Comparison of ENCODE assay signal across 8 cellular contexts in the genomic region with DNA sequence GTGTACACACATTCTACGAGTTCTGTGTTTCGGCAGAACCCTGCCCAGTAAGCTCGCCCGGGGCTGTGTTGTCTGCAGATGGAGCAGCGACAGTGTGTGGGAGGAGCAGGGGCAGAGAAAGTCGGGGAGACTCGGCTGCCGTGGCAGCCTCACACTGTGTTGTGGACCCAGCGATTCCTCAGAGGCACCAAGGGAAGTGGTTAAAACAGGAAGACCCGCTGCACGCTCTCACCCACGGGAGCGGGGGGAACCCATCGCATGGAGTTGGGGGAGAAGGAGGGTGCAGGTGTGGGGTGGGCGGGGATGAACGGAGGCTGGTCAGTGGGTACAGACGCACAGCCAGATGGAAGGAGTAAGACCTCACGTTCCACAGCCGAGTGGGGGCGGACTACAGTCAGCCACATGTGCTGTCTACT.
DNase-seq lines count a peak whose midpoint lies in the region; ATAC-seq and TF ChIP-seq lines count a peak whose summit lies in the region.

No MANE protein-coding gene starts in this region.

- peaks cover 65% of the 10 kb centered on the region for H3K4me1 ChIP-seq in CD8-positive, alpha-beta memory T cell (ENCODE audit: insufficient read depth, low read length)
- peaks cover 0 to 41% (median 20%) of the 10 kb centered on the region in 4 donors for H3K4me1 ChIP-seq in right lobe of liver

- H3K4me3 Mint-ChIP-seq in CD8-positive, alpha-beta memory T cell = peak overlapping the region; percentile 21 to 92 (median 90)
- peak overlapping the region; percentile 66 for H3K4me3 Mint-ChIP-seq in activated CD8-positive, alpha-beta T cell treated with anti-CD3 and anti-CD28 coated beads for 36 hours

- no peaks in the 10 kb centered on the region for H3K27me3 Mint-ChIP-seq in CD8-positive, alpha-beta memory T cell
- peaks cover 1% of the 10 kb centered on the region for H3K27me3 Mint-ChIP-seq in activated CD8-positive, alpha-beta T cell treated with anti-CD3 and anti-CD28 coated beads for 36 hours

- H3K36me3 ChIP-seq in CD8-positive, alpha-beta memory T cell (ENCODE audit: insufficient read depth, low read length) = no peaks in the 10 kb centered on the region
- H3K36me3 ChIP-seq in right lobe of liver = no peaks in the 10 kb centered on the region

- in situ Hi-C loops in G401 (cut with HindIII; ENCODE audit: low sequenced_read_pairs) = no loop called here

- ATAC-seq in HG02885 (IDR thresholded peaks at IDR 0.05; ENCODE audit: poor library complexity, unreplicated experiment) = peak; percentile 67
- ATAC-seq in activated CD8-positive, alpha-beta T cell treated with anti-CD3 and anti-CD28 coated beads for 36 hours = peak; percentile 60
- ATAC-seq in right lobe of liver = no peak
- ATAC-seq in HG03439 (IDR thresholded peaks at IDR 0.05; ENCODE audit: unreplicated experiment) = no peak

- 54% methylated on average over 12 of the region's 20 CpGs for WGBS in right lobe of liver (ENCODE audit: insufficient coverage, low coverage, low lambda C conversion rate, missing lambda C conversion rate)

- CTCF ChIA-PET in CD8-positive, alpha-beta memory T cell (lab: Charles Lee) = interaction anchor here (1.1 kb wide), 1 partner anchor 200 kb away, joined by 3 read pairs; no protein-coding TSS in a partner anchor
- CTCF ChIA-PET in activated CD8-positive, alpha-beta T cell treated with anti-CD3 and anti-CD28 coated beads for 36 hours (lab: Charles Lee) = interaction anchor here (0.7 kb wide), 1 partner anchor 341 kb away, joined by 3 read pairs; no protein-coding TSS in a partner anchor

- POLR2A ChIA-PET in CD8-positive, alpha-beta memory T cell (lab: Charles Lee) = no interaction called here
- POLR2A ChIA-PET in activated CD8-positive, alpha-beta T cell treated with anti-CD3 and anti-CD28 coated beads for 36 hours (lab: Charles Lee) = interaction anchor here (0.7 to 1.3 kb wide), 3 partner anchors 19 to 51 kb away, joined by 3 to 5 read pairs (median 3); no protein-coding TSS in a partner anchor

- no peaks in the 10 kb centered on the region for H3K27me3 ChIP-seq in CD8-positive, alpha-beta memory T cell (ENCODE audit: insufficient read depth, low read length, poor library complexity, severe bottlenecking)
- no peaks in the 10 kb centered on the region for H3K27me3 ChIP-seq in right lobe of liver

- peak overlapping the region; percentile 45 for H3K4me3 ChIP-seq in CD8-positive, alpha-beta memory T cell (ENCODE audit: low read length)
- H3K4me3 ChIP-seq in right lobe of liver = no peak overlapping the region

- peaks cover 55 to 79% (median 57%) of the 10 kb centered on the region in 3 donors for H3K4me1 Mint-ChIP-seq in CD8-positive, alpha-beta memory T cell
- H3K4me1 Mint-ChIP-seq in activated CD8-positive, alpha-beta T cell treated with anti-CD3 and anti-CD28 coated beads for 36 hours (ENCODE audit: low read depth) = peaks cover 66% of the 10 kb centered on the region

- H3K27ac Mint-ChIP-seq in CD8-positive, alpha-beta memory T cell = peak overlapping the region in 7 of 8 donors; percentile 28 to 91 (median 82)
- peak overlapping the region; percentile 41 for H3K27ac Mint-ChIP-seq in activated CD8-positive, alpha-beta T cell treated with anti-CD3 and anti-CD28 coated beads for 36 hours

- no peak overlapping the region for H3K27ac ChIP-seq in CD8-positive, alpha-beta memory T cell (ENCODE audit: low read depth, low read length)
- H3K27ac ChIP-seq in right lobe of liver = peak overlapping the region in 2 of 3 donors; percentile 61 to 82

- peak in 4 of 5 donors; percentile 14 to 72 (median 57) for DNase-seq in CD8-positive, alpha-beta memory T cell
- DNase-seq in activated CD8-positive, alpha-beta T cell treated with anti-CD3 and anti-CD28 coated beads for 36 hours = peak; percentile 66
- DNase-seq in right lobe of liver = peak in 2 of 3 donors; percentile 29 to 57
- no peak for DNase-seq in SHP77 treated with DMSO at 0.1 percent for 48 hours (lab: John Stamatoyannopoulos, UW)
- no peak for DNase-seq in G401 (ENCODE audit: low spot score)
- no peak for DNase-seq in SIG-M5 (lab: John Stamatoyannopoulos, UW)

- no peaks in the 10 kb centered on the region for H3K9me3 Mint-ChIP-seq in CD8-positive, alpha-beta memory T cell
- H3K9me3 Mint-ChIP-seq in activated CD8-positive, alpha-beta T cell treated with anti-CD3 and anti-CD28 coated beads for 36 hours = no peaks in the 10 kb centered on the region

- no peak for TF ChIP-seq CTCF in activated CD8-positive, alpha-beta T cell treated with anti-CD3 and anti-CD28 coated beads for 36 hours (IDR thresholded peaks at IDR 0.05)
- TF ChIP-seq CTCF in right lobe of liver (IDR thresholded peaks at IDR 0.05) = no peak

- peaks cover 0 to 38% (median 5%) of the 10 kb centered on the region in 3 donors for H3K36me3 Mint-ChIP-seq in CD8-positive, alpha-beta memory T cell
- H3K36me3 Mint-ChIP-seq in activated CD8-positive, alpha-beta T cell treated with anti-CD3 and anti-CD28 coated beads for 36 hours (ENCODE audit: low read depth) = peaks cover 7% of the 10 kb centered on the region

- intact Hi-C loops in activated CD8-positive, alpha-beta T cell treated with anti-CD3 and anti-CD28 coated beads for 36 hours (cut with micrococcal nuclease) = loop anchor here (10.0 kb wide), 1 partner anchor 115 kb away; no protein-coding TSS in a partner anchor
- intact Hi-C loops in right lobe of liver (cut with DNase I) = no loop called here

- TF ChIP-seq POLR2A in right lobe of liver (IDR thresholded peaks at IDR 0.05) = no peak

- H3K9me3 ChIP-seq in CD8-positive, alpha-beta memory T cell (ENCODE audit: low read length) = no peaks in the 10 kb centered on the region
- H3K9me3 ChIP-seq in right lobe of liver = no peaks in the 10 kb centered on the region

Comparison
In these comparisons a context has a peak if more than half of its experiments do, and no peak if none do; other contexts are left out.
1. DNase-seq: peak in CD8-positive, alpha-beta memory T cell (4 of 5), activated CD8-positive, alpha-beta T cell treated with anti-CD3 and anti-CD28 coated beads for 36 hours (single experiment) and right lobe of liver (2 of 3); none in SHP77 treated with DMSO at 0.1 percent for 48 hours (single experiment), G401 (single experiment) and SIG-M5 (single experiment).
2. ATAC-seq: peak in HG02885 (single experiment) and activated CD8-positive, alpha-beta T cell treated with anti-CD3 and anti-CD28 coated beads for 36 hours (single experiment); none in right lobe of liver (0 of 4) and HG03439 (single experiment).